ENCODE assay signal across 9 cellular contexts in genomic region chr10:117134084-117135025, GRCh38.
DNase-seq lines count a peak whose midpoint lies in the region; ATAC-seq lines count a peak whose summit lies in the region.
"Had no signal": no experiment of that assay in that cellular context is flagged by ENCODE, and none has a peak within 500 bp of the region (broad histone marks: within the 10 kb centered on the region; RNA-seq: fewer than 3 reads in every experiment).

No MANE protein-coding gene starts in this region.

- H3K36me3 Mint-ChIP-seq in stimulated activated naive B cell treated with anti-CD40 and anti-IgM and Interleukin-4, amounts not matched to agents 10 μg/mL and 1 μg/mL and 100 μg/mL, for 72 hours = peaks cover 2 to 13% of the 10 kb centered on the region in 2 donors

- no peaks in the 10 kb centered on the region for H3K9me3 Mint-ChIP-seq in stimulated activated naive B cell treated with anti-CD40 and anti-IgM and Interleukin-4, amounts not matched to agents 10 μg/mL and 1 μg/mL and 100 μg/mL, for 72 hours

- H3K27me3 Mint-ChIP-seq in stimulated activated naive B cell treated with anti-CD40 and anti-IgM and Interleukin-4, amounts not matched to agents 10 μg/mL and 1 μg/mL and 100 μg/mL, for 72 hours = peaks cover 78 to 91% of the 10 kb centered on the region in 2 donors

- H3K4me3 ChIP-seq in adipocyte (ENCODE audit: low read length) = no peak overlapping the region
- peak overlapping the region; percentile 40; the same call in 1 of the 2 replicates for H3K4me3 ChIP-seq in iPS-20b (ENCODE audit: low read length)

- peaks cover 11% of the 10 kb centered on the region for H3K9me3 ChIP-seq in adipocyte (ENCODE audit: control insufficient read depth, low read length)
- peaks cover 6% of the 10 kb centered on the region; the same call in 1 of the 2 replicates for H3K9me3 ChIP-seq in iPS-20b (ENCODE audit: insufficient read depth, low read depth, low read length)
- H3K9me3 ChIP-seq: BE2C had no signal

- H3K27me3 ChIP-seq in adipocyte (replicated peaks; ENCODE audit: control insufficient read depth, insufficient read depth, low read length) (peaks cover 82% of the 10 kb centered on the region), iPS-20b (ENCODE audit: insufficient read depth, low read length) (peaks cover 100% of the 10 kb centered on the region)

- H3K9ac ChIP-seq in adipocyte (ENCODE audit: low read length) = no peak overlapping the region
- H3K9ac ChIP-seq in iPS-20b (ENCODE audit: low read depth, low read length) = no peak overlapping the region

- H3K27ac Mint-ChIP-seq in stimulated activated naive B cell treated with anti-CD40 and anti-IgM and Interleukin-4, amounts not matched to agents 10 μg/mL and 1 μg/mL and 100 μg/mL, for 72 hours = peak overlapping the region; percentile 66

- H3K4me3 Mint-ChIP-seq in stimulated activated naive B cell treated with anti-CD40 and anti-IgM and Interleukin-4, amounts not matched to agents 10 μg/mL and 1 μg/mL and 100 μg/mL, for 72 hours = peak overlapping the region; percentile 49 to 70

- peaks cover 21 to 40% of the 10 kb centered on the region in 2 donors for H3K4me1 Mint-ChIP-seq in stimulated activated naive B cell treated with anti-CD40 and anti-IgM and Interleukin-4, amounts not matched to agents 10 μg/mL and 1 μg/mL and 100 μg/mL, for 72 hours

- DNase-seq in activated CD8-positive, alpha-beta memory T cell treated with anti-CD3 and anti-CD28 coated beads, Interleukin-2, amount 50 U/mL, for 48 hours = peak; percentile 59
- DNase-seq in activated CD8-positive, alpha-beta memory T cell treated with anti-CD3 and anti-CD28 coated beads for 24 hours = no peak
- DNase-seq in adipocyte (ENCODE audit: low read depth) (peak; percentile 24), activated gamma-delta T cell (lab: John Stamatoyannopoulos, UW) (no peak), NCI-H1694 treated with DMSO at 0.1 percent for 48 hours (lab: John Stamatoyannopoulos, UW) (no peak)
- no peak for DNase-seq in stimulated activated naive B cell treated with anti-CD40 and anti-IgM and Interleukin-4, amounts not matched to agents 10 μg/mL and 1 μg/mL and 100 μg/mL, for 72 hours
- no peak for DNase-seq in activated naive CD4-positive, alpha-beta T cell treated with Interleukin-2 at 50 U/mL for 16 hours
- DNase-seq: BE2C had no signal

- no peak for ATAC-seq in stimulated activated naive B cell treated with anti-CD40 and anti-IgM and Interleukin-4, amounts not matched to agents 10 μg/mL and 1 μg/mL and 100 μg/mL, for 72 hours (replicated peaks)

- H3K27ac ChIP-seq in iPS-20b (ENCODE audit: low read length) = no peak overlapping the region

- peaks cover 19% of the 10 kb centered on the region for H3K4me1 ChIP-seq in adipocyte (ENCODE audit: control insufficient read depth, insufficient read depth, low read length)
- H3K4me1 ChIP-seq in iPS-20b (ENCODE audit: insufficient read depth, low read length) = peaks cover 27% of the 10 kb centered on the region; the same call in 1 of the 2 replicates
- H3K4me1 ChIP-seq: BE2C had no signal

- H3K36me3 ChIP-seq in adipocyte (ENCODE audit: control insufficient read depth, insufficient read depth, low read length, severe bottlenecking) (no peaks in the 10 kb centered on the region), iPS-20b (ENCODE audit: insufficient read depth, low read depth, low read length) (no peaks in the 10 kb centered on the region)
- H3K36me3 ChIP-seq: BE2C had no signal

Comparison
In these comparisons a context has a peak if more than half of its experiments do, and no peak if none do; other contexts are left out.
1. DNase-seq: peak in activated CD8-positive, alpha-beta memory T cell treated with anti-CD3 and anti-CD28 coated beads, Interleukin-2, amount 50 U/mL, for 48 hours (single experiment) and adipocyte (single experiment); none in activated CD8-positive, alpha-beta memory T cell treated with anti-CD3 and anti-CD28 coated beads for 24 hours (single experiment), stimulated activated naive B cell treated with anti-CD40 and anti-IgM and Interleukin-4, amounts not matched to agents 10 μg/mL and 1 μg/mL and 100 μg/mL, for 72 hours (single experiment), activated gamma-delta T cell (single experiment), NCI-H1694 treated with DMSO at 0.1 percent for 48 hours (single experiment) and activated naive CD4-positive, alpha-beta T cell treated with Interleukin-2 at 50 U/mL for 16 hours (single experiment).